In the genomic region with DNA sequence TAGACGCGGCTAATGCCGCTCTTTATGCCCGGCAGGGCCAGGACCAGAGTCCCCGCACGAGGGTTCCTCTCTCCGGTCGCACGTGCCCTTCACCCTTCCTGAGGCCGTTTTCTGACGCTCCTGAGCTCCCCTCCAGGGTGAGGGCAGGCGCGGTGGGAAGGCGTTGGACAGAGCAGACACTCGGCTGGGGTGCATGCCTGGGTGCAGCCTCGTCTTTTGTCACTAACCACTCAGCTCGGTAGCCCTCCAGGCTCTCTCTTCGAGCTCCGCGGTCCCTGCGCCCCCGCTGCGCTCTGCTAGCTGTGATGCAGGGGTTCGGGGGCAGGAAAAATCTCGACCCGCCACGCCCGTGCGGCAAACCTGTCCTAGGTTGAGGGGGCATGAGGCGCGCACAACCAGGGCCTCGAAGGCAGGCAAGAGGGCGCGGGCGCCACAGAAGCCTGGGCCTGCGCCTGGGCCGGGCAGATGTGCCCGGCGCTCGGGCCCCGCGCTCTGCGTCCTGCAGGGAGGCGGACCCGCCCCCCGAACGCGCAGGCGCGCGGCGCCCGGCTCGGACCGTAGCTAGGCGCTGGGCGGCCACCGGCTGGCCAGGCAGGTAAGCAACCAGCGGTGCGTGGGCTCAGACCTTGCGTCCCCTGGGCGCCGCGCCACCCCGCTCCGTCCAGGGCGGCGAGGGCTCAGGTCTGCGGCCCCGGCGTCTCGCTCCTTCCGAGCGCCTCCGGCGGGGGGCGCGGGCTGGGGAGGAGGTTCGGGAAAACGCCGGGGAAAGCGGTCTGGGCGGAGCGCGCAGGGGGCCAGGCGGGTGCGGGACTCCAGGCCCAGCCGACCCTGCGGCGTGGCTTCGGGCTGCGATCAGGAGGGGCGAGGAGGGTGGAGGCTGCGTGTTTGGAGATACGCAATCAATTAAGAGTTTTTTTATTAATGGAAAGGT, we compare ENCODE assay signal across 1 cellular context.
A peak's percentile ranks its signal among the peaks of the same experiment; 100 is the strongest.
TF ChIP-seq lines count a peak whose summit lies in the region.

Gene L3MBTL1, plus strand, starts transcription at position 548 of the 931 bp plus-strand sequence. CDS start 5,807 bp downstream, outside the sequence.

TF ChIP-seq in HepG2, 621 proteins besides CTCF, POLR2A, EP300 and RAD21 (continued from another document and continues in another):
- TF ChIP-seq NONO (IDR thresholded peaks at IDR 0.05) (no peak), NONO (CRISPR knock-in tag; conservative IDR thresholded peaks at IDR 0.05) (peak; percentile 88), ZNF484 (CRISPR knock-in tag; IDR thresholded peaks at IDR 0.05; ENCODE audit: borderline replicate concordance, low read depth) (peak; percentile 60; the same call in 1 of the 2 replicates), PHF21A (CRISPR knock-in tag; IDR thresholded peaks at IDR 0.05) (peak; percentile 68), RFX5 (IDR thresholded peaks at IDR 0.05; ENCODE audit: low read depth, low read length) (no peak), HDAC6 (IDR thresholded peaks at IDR 0.05; ENCODE audit: low read depth, low read length) (no peak), SKI (IDR thresholded peaks at IDR 0.05; ENCODE audit: partially characterized antibody) (peak; percentile 13), ZFX (CRISPR knock-in tag; IDR thresholded peaks at IDR 0.05; ENCODE audit: low read depth) (peak; percentile 97), PLSCR1 (CRISPR knock-in tag; IDR thresholded peaks at IDR 0.05; ENCODE audit: borderline replicate concordance) (no peak), RERE (CRISPR knock-in tag; IDR thresholded peaks at IDR 0.05; ENCODE audit: low read depth) (no peak), ZNF747 (CRISPR knock-in tag; IDR thresholded peaks at IDR 0.05; ENCODE audit: borderline replicate concordance) (no peak), BRCA1 (CRISPR knock-in tag; IDR thresholded peaks at IDR 0.05) (no peak; the same call in 1 of the 2 replicates), PRDM10 (CRISPR knock-in tag; IDR thresholded peaks at IDR 0.05; ENCODE audit: low read depth) (no peak), ZNF549 (CRISPR knock-in tag; IDR thresholded peaks at IDR 0.05) (no peak; the same call in 1 of the 2 replicates), BHLHE40 (IDR thresholded peaks at IDR 0.05; ENCODE audit: low read length) (no peak), SMAD9 (CRISPR knock-in tag; IDR thresholded peaks at IDR 0.05) (no peak), ZNF124 (CRISPR knock-in tag; IDR thresholded peaks at IDR 0.05) (0 out of 2 replicates have a peak, but pooled peaks have one; percentile 45), RXRA (CRISPR knock-in tag; IDR thresholded peaks at IDR 0.05) (no peak; the same call in 1 of the 2 replicates), HNRNPLL (IDR thresholded peaks at IDR 0.05; ENCODE audit: low read depth, low read length, poor library complexity, severe bottlenecking) (peak; percentile 99), MBNL3 (CRISPR knock-in tag; conservative IDR thresholded peaks at IDR 0.05) (no peak), TFDP1 (CRISPR knock-in tag; IDR thresholded peaks at IDR 0.05; ENCODE audit: borderline replicate concordance) (peak; percentile 81), MATR3 (CRISPR knock-in tag; IDR thresholded peaks at IDR 0.05) (no peak), HDAC2 (CRISPR knock-in tag; IDR thresholded peaks at IDR 0.05) (peak; percentile 50; the same call in 1 of the 2 replicates), ZNF251 (CRISPR knock-in tag; IDR thresholded peaks at IDR 0.05) (0 out of 2 replicates have a peak, but pooled peaks have one; percentile 37), SOX5 (CRISPR knock-in tag; IDR thresholded peaks at IDR 0.05; ENCODE audit: borderline replicate concordance) (no peak), E2F1 (CRISPR knock-in tag; IDR thresholded peaks at IDR 0.05) (no peak), CHCHD3 (CRISPR knock-in tag; IDR thresholded peaks at IDR 0.05) (no peak; the same call in none of the 2 replicates), GABPB1 (CRISPR knock-in tag; IDR thresholded peaks at IDR 0.05) (peak; percentile 66), ZNF121 (CRISPR knock-in tag; IDR thresholded peaks at IDR 0.05) (no peak; the same call in 1 of the 2 replicates), SNRNP70 (IDR thresholded peaks at IDR 0.05; ENCODE audit: low read depth, low read length) (no peak), MED13 (CRISPR knock-in tag; IDR thresholded peaks at IDR 0.05) (no peak), KLF6 (CRISPR knock-in tag; IDR thresholded peaks at IDR 0.05) (no peak; the same call in 1 of the 2 replicates), MBD4 (IDR thresholded peaks at IDR 0.05; ENCODE audit: borderline replicate concordance, low read length) (no peak), SP5 (CRISPR knock-in tag; IDR thresholded peaks at IDR 0.05; ENCODE audit: borderline replicate concordance, low read depth) (0 out of 2 replicates have a peak, but pooled peaks have one; percentile 14), KLF12 (CRISPR knock-in tag; IDR thresholded peaks at IDR 0.05; ENCODE audit: borderline replicate concordance) (0 out of 2 replicates have a peak, but pooled peaks have one; percentile 36), MAX (IDR thresholded peaks at IDR 0.05) (peak; percentile 86)
- TF ChIP-seq, protein P1, sequence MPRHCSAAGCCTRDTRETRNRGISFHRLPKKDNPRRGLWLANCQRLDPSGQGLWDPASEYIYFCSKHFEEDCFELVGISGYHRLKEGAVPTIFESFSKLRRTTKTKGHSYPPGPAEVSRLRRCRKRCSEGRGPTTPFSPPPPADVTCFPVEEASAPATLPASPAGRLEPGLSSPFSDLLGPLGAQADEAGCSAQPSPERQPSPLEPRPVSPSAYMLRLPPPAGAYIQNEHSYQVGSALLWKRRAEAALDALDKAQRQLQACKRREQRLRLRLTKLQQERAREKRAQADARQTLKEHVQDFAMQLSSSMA (CRISPR knock-in tag; IDR thresholded peaks at IDR 0.05) = peak; percentile 84; the same call in 1 of the 2 replicates
- TF ChIP-seq, protein P2, sequence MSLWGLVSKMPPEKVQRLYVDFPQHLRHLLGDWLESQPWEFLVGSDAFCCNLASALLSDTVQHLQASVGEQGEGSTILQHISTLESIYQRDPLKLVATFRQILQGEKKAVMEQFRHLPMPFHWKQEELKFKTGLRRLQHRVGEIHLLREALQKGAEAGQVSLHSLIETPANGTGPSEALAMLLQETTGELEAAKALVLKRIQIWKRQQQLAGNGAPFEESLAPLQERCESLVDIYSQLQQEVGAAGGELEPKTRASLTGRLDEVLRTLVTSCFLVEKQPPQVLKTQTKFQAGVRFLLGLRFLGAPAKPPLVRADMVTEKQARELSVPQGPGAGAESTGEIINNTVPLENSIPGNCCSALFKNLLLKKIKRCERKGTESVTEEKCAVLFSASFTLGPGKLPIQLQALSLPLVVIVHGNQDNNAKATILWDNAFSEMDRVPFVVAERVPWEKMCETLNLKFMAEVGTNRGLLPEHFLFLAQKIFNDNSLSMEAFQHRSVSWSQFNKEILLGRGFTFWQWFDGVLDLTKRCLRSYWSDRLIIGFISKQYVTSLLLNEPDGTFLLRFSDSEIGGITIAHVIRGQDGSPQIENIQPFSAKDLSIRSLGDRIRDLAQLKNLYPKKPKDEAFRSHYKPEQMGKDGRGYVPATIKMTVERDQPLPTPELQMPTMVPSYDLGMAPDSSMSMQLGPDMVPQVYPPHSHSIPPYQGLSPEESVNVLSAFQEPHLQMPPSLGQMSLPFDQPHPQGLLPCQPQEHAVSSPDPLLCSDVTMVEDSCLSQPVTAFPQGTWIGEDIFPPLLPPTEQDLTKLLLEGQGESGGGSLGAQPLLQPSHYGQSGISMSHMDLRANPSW (CRISPR knock-in tag; IDR thresholded peaks at IDR 0.05; ENCODE audit: borderline replicate concordance) = no peak
- TF ChIP-seq, protein P3, sequence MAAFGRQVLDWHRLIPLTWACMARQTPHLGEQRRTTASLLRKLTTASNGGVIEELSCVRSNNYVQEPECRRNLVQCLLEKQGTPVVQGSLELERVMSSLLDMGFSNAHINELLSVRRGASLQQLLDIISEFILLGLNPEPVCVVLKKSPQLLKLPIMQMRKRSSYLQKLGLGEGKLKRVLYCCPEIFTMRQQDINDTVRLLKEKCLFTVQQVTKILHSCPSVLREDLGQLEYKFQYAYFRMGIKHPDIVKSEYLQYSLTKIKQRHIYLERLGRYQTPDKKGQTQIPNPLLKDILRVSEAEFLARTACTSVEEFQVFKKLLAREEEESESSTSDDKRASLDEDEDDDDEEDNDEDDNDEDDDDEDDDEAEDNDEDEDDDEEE (CRISPR knock-in tag; IDR thresholded peaks at IDR 0.05) = peak; percentile 97; the same call in 1 of the 2 replicates
